Comparison of ENCODE assay signal across 19 cellular contexts in genomic region chr7:36746347-36746746, GRCh38. TPM values are rescaled to one million over a fixed set of nuclear protein-coding genes. Genes with fewer than 3 reads are reported as not detected.
DNase-seq lines count a peak whose midpoint lies in the region; ATAC-seq and TF ChIP-seq lines count a peak whose summit lies in the region.
"Had no signal": no experiment of that assay in that cellular context is flagged by ENCODE, and none has a peak within 500 bp of the region (broad histone marks: within the 10 kb centered on the region; RNA-seq: fewer than 3 reads in every experiment).

No MANE protein-coding gene starts in this region.

- intact Hi-C loops in Calu3 (cut with micrococcal nuclease; ENCODE audit: unreplicated experiment) = loop anchor here (2.0 kb wide), 1 partner anchor 34 kb away; no protein-coding TSS in a partner anchor
- intact Hi-C loops in lower lobe of right lung (cut with DNase I) = no loop called here

- no peaks in the 10 kb centered on the region for H3K27me3 ChIP-seq in lower lobe of right lung (ENCODE audit: low read depth)

- H3K36me3 Mint-ChIP-seq in Calu3 (ENCODE audit: insufficient read depth, unreplicated experiment) = no peaks in the 10 kb centered on the region
- H3K36me3 Mint-ChIP-seq: CD4-positive, CD25-positive, alpha-beta regulatory T cell had no signal

- H3K27ac ChIP-seq in lower lobe of right lung = no peak overlapping the region
- H3K27ac ChIP-seq: epithelial cell of prostate had no signal

- peak overlapping the region; percentile 71 for H3K27ac Mint-ChIP-seq in Calu3 (ENCODE audit: unreplicated experiment)
- H3K27ac Mint-ChIP-seq: activated T-helper 17 cell treated with anti-CD3 and anti-CD28 coated beads, Interleukin-2, amount 50 U/mL, for 72 hours; CD4-positive, CD25-positive, alpha-beta regulatory T cell had no signal

- BruUV-seq in Calu3 (replicated peaks; lab: Mats Ljungman, UMichigan) = no TSS peak

- ATAC-seq in lower lobe of right lung = peak; percentile 58 to 67
- no peak for ATAC-seq in HG03280 (IDR thresholded peaks at IDR 0.05; ENCODE audit: unreplicated experiment)
- ATAC-seq: activated T-helper 17 cell treated with anti-CD3 and anti-CD28 coated beads, Interleukin-2, amount 50 U/mL, for 72 hours; SK-N-SH treated with all-trans-retinoic acid at 6 μM for 48 hours had no signal

- DNase-seq in Calu3 (peak; percentile 56), MV-4-11 (lab: John Stamatoyannopoulos, UW) (peak; percentile 77), astrocyte of the hippocampus (ENCODE audit: low read depth, low spot score) (peak; percentile 79), lower lobe of right lung (peak; percentile 53), NCI-H2196 treated with DMSO at 0.1 percent for 48 hours (lab: John Stamatoyannopoulos, UW; ENCODE audit: unreplicated experiment) (no peak), DMS79 (lab: John Stamatoyannopoulos, UW) (no peak)
- DNase-seq in stimulated activated CD4-positive, alpha-beta T cell treated with anti-CD3 and anti-CD28 coated beads, Interleukin-4, amount 100 ng/mL, for 24 hours = no peak
- DNase-seq: activated CD4-positive, alpha-beta T cell treated with anti-CD3 and anti-CD28 coated beads for 4 hours; CD4-positive, CD25-positive, alpha-beta regulatory T cell; H9; NCI-H774; stimulated activated CD4-positive, alpha-beta T cell treated with anti-CD3 and anti-CD28 coated beads, Interleukin-2, amount 100 ng/mL, for 48 hours; stimulated activated naive CD4-positive, alpha-beta T cell treated with Interleukin-2 at 50 U/mL for 16 hours had no signal

- peaks cover 3% of the 10 kb centered on the region for H3K9me3 Mint-ChIP-seq in Calu3 (ENCODE audit: low read depth, unreplicated experiment)
- H3K9me3 Mint-ChIP-seq: activated T-helper 17 cell treated with anti-CD3 and anti-CD28 coated beads, Interleukin-2, amount 50 U/mL, for 72 hours had no signal

- H3K4me3 ChIP-seq in lower lobe of right lung = no peak overlapping the region

- H3K9me3 ChIP-seq in lower lobe of right lung = no peaks in the 10 kb centered on the region

- no peaks in the 10 kb centered on the region for H3K36me3 ChIP-seq in lower lobe of right lung

- peaks cover 43% of the 10 kb centered on the region for H3K4me1 Mint-ChIP-seq in Calu3 (ENCODE audit: low read depth, unreplicated experiment)

- H3K4me3 Mint-ChIP-seq in Calu3 (ENCODE audit: low read depth, unreplicated experiment) = no peak overlapping the region
- H3K4me3 Mint-ChIP-seq: activated T-helper 17 cell treated with anti-CD3 and anti-CD28 coated beads, Interleukin-2, amount 50 U/mL, for 72 hours; CD4-positive, CD25-positive, alpha-beta regulatory T cell; H9 had no signal

- H3K4me1 ChIP-seq in lower lobe of right lung = peaks cover 9% of the 10 kb centered on the region

- TF ChIP-seq CTCF in Calu3 (IDR thresholded peaks at IDR 0.05; ENCODE audit: unreplicated experiment) (no peak), lower lobe of right lung (IDR thresholded peaks at IDR 0.05) (no peak)

- H3K27me3 Mint-ChIP-seq in Calu3 (ENCODE audit: unreplicated experiment) = no peaks in the 10 kb centered on the region

- CTCF ChIA-PET in Calu3 (lab: Charles Lee) = interaction anchor here (0.6 to 2.4 kb wide), 4 partner anchors 17 to 436 kb away, joined by 3 to 8 read pairs (median 5); no protein-coding TSS in a partner anchor

RNA-seq across cellular contexts. Expression of gene AOAH, which starts 22.1 kb away (rescaled TPM):
- total RNA-seq in Calu3 (2022) (not detected in 2 replicates), lower lobe of right lung (29.2 TPM)
- total RNA-seq: bronchial epithelial cell, pulmonary artery endothelial cell had no signal

Comparison
In these comparisons a context has a peak if more than half of its experiments do, and no peak if none do; other contexts are left out.
1. DNase-seq: peak in Calu3 (single experiment), MV-4-11 (single experiment), astrocyte of the hippocampus (single experiment) and lower lobe of right lung (single experiment); none in NCI-H2196 treated with DMSO at 0.1 percent for 48 hours (single experiment), stimulated activated CD4-positive, alpha-beta T cell treated with anti-CD3 and anti-CD28 coated beads, Interleukin-4, amount 100 ng/mL, for 24 hours (single experiment) and DMS79 (single experiment).
2. RNA of gene AOAH, which starts 22.1 kb away (total RNA-seq): 29.2 TPM in lower lobe of right lung (single experiment); not detected in Calu3; every median in the first group is over 10 times any median in the second.